Comparison of ENCODE assay signal across 8 cellular contexts in the genomic region with DNA sequence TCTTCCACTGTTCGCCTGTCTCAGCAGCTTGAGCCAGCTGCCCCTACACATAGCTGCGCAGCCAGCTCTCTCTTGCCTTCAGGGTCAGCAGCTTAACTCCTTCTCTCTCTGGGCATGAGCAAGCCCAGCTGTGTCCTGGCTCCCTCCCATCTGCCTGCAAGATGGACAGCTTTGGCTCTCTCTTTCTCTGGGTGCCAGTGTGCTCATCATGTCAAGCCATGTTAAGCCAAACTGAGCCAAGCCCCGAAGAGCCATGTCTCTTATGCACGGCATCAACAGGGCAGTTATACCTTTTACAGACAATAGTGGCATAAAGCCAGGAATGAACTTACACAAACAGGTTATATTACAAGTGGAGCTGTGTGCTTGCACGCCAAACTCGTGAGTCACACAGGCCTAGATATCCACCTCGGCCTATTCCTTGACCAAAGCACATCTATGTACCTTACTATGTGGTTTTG. TPM values are rescaled to one million over a fixed set of nuclear protein-coding genes. Genes with fewer than 3 reads are reported as not detected.
DNase-seq lines count a peak whose midpoint lies in the region; TF ChIP-seq lines count a peak whose summit lies in the region.
"Not testable (repeated sequence)": the region's sequence is repeated elsewhere in the genome, so short reads cannot be mapped to it uniquely, and the experiment has no call there.

No MANE protein-coding gene starts in this region.

- peaks cover 23% of the 10 kb centered on the region for H3K4me1 Mint-ChIP-seq in brain
- H3K4me1 Mint-ChIP-seq in osteocyte (ENCODE audit: unreplicated experiment) = peaks cover 10% of the 10 kb centered on the region

- peak overlapping the region in 4 of 5 experiments; percentile 20 to 91 (median 64) for H3K27ac Mint-ChIP-seq in brain
- peak overlapping the region; percentile 82 for H3K27ac Mint-ChIP-seq in osteocyte (ENCODE audit: unreplicated experiment)

- H3K4me3 ChIP-seq in SJCRH30; fibroblast of lung (replicated peaks in 1 of 4; ENCODE audit: control extremely low read depth in 1 of 4, insufficient read depth in 1 of 4, low read depth in 3 of 4, low read length in 4 of 4); kidney epithelial cell (ENCODE audit: low read depth, low read length): not testable (repeated sequence)

- H3K36me3 Mint-ChIP-seq in brain; osteocyte (ENCODE audit: unreplicated experiment): not testable (repeated sequence)

- not testable (repeated sequence) for H2AFZ ChIP-seq in fibroblast of lung (ENCODE audit: low read length)

- not testable (repeated sequence) for H3K79me2 ChIP-seq in fibroblast of lung (ENCODE audit: control insufficient read depth, insufficient read depth, low read length)

- H3K27me3 ChIP-seq in SJCRH30; fibroblast of lung (ENCODE audit: control insufficient read depth, insufficient read depth, low read length); kidney epithelial cell (ENCODE audit: control insufficient read depth, insufficient read depth, low read length): not testable (repeated sequence)

- TF ChIP-seq CTCF in brain (conservative IDR thresholded peaks at IDR 0.05); fibroblast of lung (conservative IDR thresholded peaks at IDR 0.05 in 1 of 2, IDR thresholded peaks at IDR 0.05 in 1 of 2; ENCODE audit: low read depth in 1 of 2, low read length in 2 of 2); kidney epithelial cell (IDR thresholded peaks at IDR 0.05; ENCODE audit: insufficient read depth, low read length, poor library complexity, severe bottlenecking); osteocyte (IDR thresholded peaks at IDR 0.05): not testable (repeated sequence)

- peak overlapping the region; percentile 25 for H3K4me2 ChIP-seq in fibroblast of lung (ENCODE audit: extremely low read depth, insufficient read depth, low read length)

- not testable (repeated sequence) for H3K27ac ChIP-seq in SJCRH30; fibroblast of lung (ENCODE audit: insufficient read depth, low read length)

- not testable (repeated sequence) for H3K36me3 ChIP-seq in SJCRH30; fibroblast of lung (ENCODE audit: control insufficient read depth, insufficient read depth, low read length); kidney epithelial cell (ENCODE audit: control insufficient read depth, insufficient read depth, low read length)

- H3K4me1 ChIP-seq in SJCRH30; fibroblast of lung (ENCODE audit: control insufficient read depth, extremely low read depth, insufficient read depth, low read length): not testable (repeated sequence)

- peak overlapping the region in 1 of 5 experiments; percentile 31 for H3K4me3 Mint-ChIP-seq in brain
- H3K4me3 Mint-ChIP-seq in osteocyte (ENCODE audit: unreplicated experiment) = not testable (repeated sequence)

- H3K9me3 ChIP-seq in SJCRH30 (replicated peaks); fibroblast of lung (ENCODE audit: control insufficient read depth, insufficient read depth, low read depth, low read length): not testable (repeated sequence)

- not testable (repeated sequence) for H3K9me3 Mint-ChIP-seq in brain; osteocyte (ENCODE audit: unreplicated experiment)

- not testable (repeated sequence) for H4K20me1 ChIP-seq in fibroblast of lung (ENCODE audit: control insufficient read depth, extremely low read depth, insufficient read depth, low read length)

- H3K27me3 Mint-ChIP-seq in brain (peaks cover 12% of the 10 kb centered on the region), osteocyte (ENCODE audit: unreplicated experiment) (peaks cover 13% of the 10 kb centered on the region)

- DNase-seq in EL = peak; percentile 31
- peak; percentile 5 for DNase-seq in NCI-H2196 (lab: John Stamatoyannopoulos, UW; ENCODE audit: unreplicated experiment)
- DNase-seq in SJCRH30 = peak; percentile 47 to 63
- DNase-seq in fibroblast of lung (ENCODE audit: low read depth in 2 of 2) = peak; percentile 73 to 88
- DNase-seq in kidney epithelial cell (ENCODE audit: low read depth) = peak; percentile 72
- not testable (repeated sequence) for DNase-seq in osteocyte (ENCODE audit: extremely low spot score, unreplicated experiment)
- peak; percentile 57 for DNase-seq in ureter (ENCODE audit: low spot score)

- not testable (repeated sequence) for H3K9ac ChIP-seq in fibroblast of lung (ENCODE audit: insufficient read depth, low read length)

RNA-seq across cellular contexts. Expression of gene ZSCAN2, which starts 21.5 kb away (rescaled TPM):
- total RNA-seq in SJCRH30 (2014; rRNA removed; shearing (Covaris generic)) = 10.5 and 16.4 TPM in 2 replicates
- polyA plus RNA-seq in brain (ENCODE audit: insufficient read depth, low read depth, low replicate concordance) (10.7 TPM), fibroblast of lung (6.4 and 8.9 TPM in 2 replicates)
- total RNA-seq in fibroblast of lung (9.2 and 9.8 TPM in 2 replicates), kidney epithelial cell (26.4 and 26.6 TPM in 2 replicates), osteocyte (20.6 and 23.8 TPM in 2 replicates), ureter (9.0 TPM)
- 5.8 and 8.0 TPM in 2 replicates for polyA plus RNA-seq in fibroblast of lung (2012)
- polyA minus RNA-seq in fibroblast of lung (ENCODE audit: low replicate concordance) = 2.1 and 3.1 TPM in 2 replicates
